8 cellular contexts compared by ENCODE assay signal in genomic region chr5:74640450-74641013, GRCh38. TPM values are rescaled to one million over a fixed set of nuclear protein-coding genes. Genes with fewer than 3 reads are reported as not detected.
A peak's percentile ranks its signal among the peaks of the same experiment; 100 is the strongest.
DNase-seq lines count a peak whose midpoint lies in the region; ATAC-seq and TF ChIP-seq lines count a peak whose summit lies in the region.

TSS of gene ENC1 (minus strand) at chr5:74640728. CDS start at chr5:74636485, 4,243 bp downstream.

- WGBS in gastroesophageal sphincter (ENCODE audit: low coverage in 1 of 2), 2 donors = 0% methylated on average over 15 of the region's 64 CpGs; no CpG with 5 or more reads in 1 of the 2 donors
- no CpG with 5 or more reads among the region's 64 CpGs for WGBS in neuronal stem cell (ENCODE audit: extremely low coverage in 2 of 2, insufficient read length in 2 of 2, insufficient replicate concordance in 1 of 2), 2 donors

- H3K4me3 ChIP-seq in gastroesophageal sphincter (peak within 1 kb of the TSS; percentile 57 to 73), neuronal stem cell (ENCODE audit: low read length in 2 of 2) (peak within 1 kb of the TSS; percentile 93 to 99)

- peak within 1 kb of the TSS; percentile 74 for H3K4me2 ChIP-seq in neuronal stem cell (ENCODE audit: insufficient read depth, low read length, poor library complexity, severe bottlenecking)

- H2AFZ ChIP-seq in neuronal stem cell (ENCODE audit: low read length) = peak within 1 kb of the TSS; percentile 84

- peak; percentile 65 for ATAC-seq in GM21825 (IDR thresholded peaks at IDR 0.05; ENCODE audit: unreplicated experiment)
- peak; percentile 87 for ATAC-seq in gastroesophageal sphincter

- H3K9ac ChIP-seq in neuronal stem cell (ENCODE audit: low read depth, low read length, poor library complexity) = peak within 1 kb of the TSS; percentile 99

- H3K23ac ChIP-seq in neuronal stem cell (ENCODE audit: low read depth, low read length, poor library complexity) = peak within 1 kb of the TSS; percentile 96

- no peak within 1 kb of the TSS for H4K8ac ChIP-seq in neuronal stem cell (ENCODE audit: low read depth, low read length)

- H3K18ac ChIP-seq in neuronal stem cell (ENCODE audit: low read length) = peak within 1 kb of the TSS; percentile 95

- peak within 1 kb of the TSS; percentile 86 for H2AK5ac ChIP-seq in neuronal stem cell (ENCODE audit: low read depth, low read length)

- H3K27ac ChIP-seq in gastroesophageal sphincter (peak within 1 kb of the TSS; percentile 13 to 86 (median 84)), neuronal stem cell (replicated peaks; ENCODE audit: low read length) (peak within 1 kb of the TSS; percentile 89), substantia nigra (ENCODE audit: low read depth, low read length, poor library complexity, severe bottlenecking) (peak within 1 kb of the TSS; percentile 61)

- peak within 1 kb of the TSS; percentile 87 for H2BK15ac ChIP-seq in neuronal stem cell (ENCODE audit: low read length)

- peak; percentile 93 for DNase-seq in ELF-1 (ENCODE audit: low read depth, low spot score)
- peak; percentile 97 to 98 for DNase-seq in Kasumi-1 (lab: John Stamatoyannopoulos, UW)
- peak; percentile 64 for DNase-seq in SIG-M5 (lab: John Stamatoyannopoulos, UW)
- peak; percentile 80 for DNase-seq in activated naive CD4-positive, alpha-beta T cell treated with Interleukin-2 at 50 U/mL for 16 hours
- peak; percentile 94 for DNase-seq in neuronal stem cell (ENCODE audit: low spot score)
- DNase-seq in substantia nigra (lab: John Stamatoyannopoulos, UW) = peak in 48 of 49 donors; percentile 16 to 81 (median 64)

- peak within 1 kb of the TSS; percentile 7 for H4K91ac ChIP-seq in neuronal stem cell (ENCODE audit: low read depth, low read length, poor library complexity)

- peak within 1 kb of the TSS; percentile 49 for H3K14ac ChIP-seq in neuronal stem cell (ENCODE audit: low read length)

- peak within 1 kb of the TSS; percentile 62 for H2BK120ac ChIP-seq in neuronal stem cell (ENCODE audit: low read depth, low read length)

- peak; percentile 57 to 82 (median 72) for TF ChIP-seq CTCF in gastroesophageal sphincter (IDR thresholded peaks at IDR 0.05)

- no peaks in the 10 kb centered on the region for H3K9me3 ChIP-seq in gastroesophageal sphincter
- H3K9me3 ChIP-seq in neuronal stem cell (replicated peaks in 1 of 2; ENCODE audit: control insufficient read depth in 2 of 2, insufficient read depth in 1 of 2, low read depth in 1 of 2, low read length in 2 of 2) = no peaks in the 10 kb centered on the region

- TF ChIP-seq EP300 in gastroesophageal sphincter (IDR thresholded peaks at IDR 0.05) = no peak

- peak within 1 kb of the TSS; percentile 70 for H3K4ac ChIP-seq in neuronal stem cell (ENCODE audit: low read length)

- peak within 1 kb of the TSS; percentile 77 for H2BK12ac ChIP-seq in neuronal stem cell (ENCODE audit: low read length)

- H2BK5ac ChIP-seq in neuronal stem cell (ENCODE audit: low read length) = peak within 1 kb of the TSS; percentile 88

- H3K4me1 ChIP-seq in gastroesophageal sphincter (peaks cover 0 to 36% (median 5%) of the 10 kb centered on the region in 3 donors), neuronal stem cell (ENCODE audit: control insufficient read depth in 2 of 2, insufficient read depth in 1 of 2, low read depth in 1 of 2, low read length in 2 of 2) (peaks cover 7 to 11% of the 10 kb centered on the region in 2 donors)

- TF ChIP-seq POLR2A in gastroesophageal sphincter (IDR thresholded peaks at IDR 0.05) = peak; percentile 61 to 70

- no peaks in the 10 kb centered on the region for H3K27me3 ChIP-seq in gastroesophageal sphincter
- H3K27me3 ChIP-seq in neuronal stem cell (ENCODE audit: control insufficient read depth in 3 of 3, insufficient read depth in 3 of 3, low read depth in 1 of 3, low read length in 3 of 3) = no peaks in the 10 kb centered on the region

- H3K79me1 ChIP-seq in neuronal stem cell (ENCODE audit: low read depth, low read length) = peaks cover 2% of the 10 kb centered on the region

- H3K36me3 ChIP-seq in gastroesophageal sphincter (peaks cover 0 to 4% of the 10 kb centered on the region in 2 donors), neuronal stem cell (replicated peaks in 1 of 2; ENCODE audit: control insufficient read depth in 2 of 2, insufficient read depth in 2 of 2, low read length in 2 of 2) (peaks cover 7 to 21% of the 10 kb centered on the region in 2 donors)

RNA-seq across cellular contexts. Expression of gene ENC1, which starts in this region (rescaled TPM):
- 10 to 100 TPM in 1 of 4 donors, 1 to 10 TPM in 3; 4.0 to 14.2 (median 7.7) TPM for total RNA-seq in gastroesophageal sphincter
- polyA plus RNA-seq in neuronal stem cell (2013, experiment 1 of 2) = 26.2 TPM
- 27.7 TPM for polyA plus RNA-seq in neuronal stem cell (2013, experiment 2 of 2)

Comparison
In these comparisons a context has a peak if more than half of its experiments do, and no peak if none do; other contexts are left out.
1. Peak in every context shown above with its lines: DNase-seq, ATAC-seq, H3K4me3 ChIP-seq and H3K27ac ChIP-seq.